In the genomic region with DNA sequence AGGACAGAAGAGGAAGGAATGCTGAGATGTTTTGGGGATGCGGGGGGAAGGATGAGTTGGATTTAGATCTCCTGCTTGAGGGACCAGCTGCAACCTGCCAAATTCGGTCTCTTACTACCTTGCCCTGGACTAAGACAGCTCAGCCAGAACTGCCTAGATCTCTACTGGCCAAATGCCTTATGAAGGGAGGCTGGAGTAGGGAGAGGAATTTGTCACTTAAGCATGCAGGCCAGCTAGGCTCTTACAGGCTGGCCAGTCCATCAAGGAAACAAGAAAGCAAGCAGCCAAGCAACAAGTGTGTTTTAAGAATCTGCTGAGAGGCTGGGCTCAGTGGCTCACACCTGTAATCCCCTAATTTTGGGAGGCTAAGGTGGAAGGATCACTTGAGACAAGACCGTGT, we compare ENCODE assay signal across 22 cellular contexts. TPM values are rescaled to one million over a fixed set of nuclear protein-coding genes. Genes with fewer than 3 reads are reported as not detected.
DNase-seq lines count a peak whose midpoint lies in the region; ATAC-seq and TF ChIP-seq lines count a peak whose summit lies in the region.
"Had no signal": no experiment of that assay in that cellular context is flagged by ENCODE, and none has a peak within 500 bp of the region (broad histone marks: within the 10 kb centered on the region; RNA-seq: fewer than 3 reads in every experiment).

No MANE protein-coding gene starts in this region.

- H2BK12ac ChIP-seq in trophoblast cell (ENCODE audit: low read length), result peak overlapping the region; percentile 1

- H3K14ac ChIP-seq in trophoblast cell (ENCODE audit: low read length), result no peak overlapping the region

- H3K4me1 ChIP-seq in left lung (peaks cover 0 to 52% of the 10 kb centered on the region in 2 donors), trophoblast cell (ENCODE audit: control insufficient read depth in 1 of 2, insufficient read depth in 2 of 2, low read length in 2 of 2) (peaks cover 2 to 4% of the 10 kb centered on the region in 2 experiments)
- H3K4me1 ChIP-seq: A549, BE2C had no signal

- no peak overlapping the region for H3K4me3 ChIP-seq in left lung
- H3K4me3 ChIP-seq in trophoblast cell (ENCODE audit: low read depth, low read length), result no peak overlapping the region
- H3K4me3 ChIP-seq: A549 had no signal

- no peak for TF ChIP-seq CTCF in CD14-positive monocyte (IDR thresholded peaks at IDR 0.05)
- TF ChIP-seq CTCF in left lung (IDR thresholded peaks at IDR 0.05), result no peak

- DNase-seq in CD14-positive monocyte (ENCODE audit: low spot score), result no peak
- DNase-seq in left lung, result no peak
- no peak for DNase-seq in trophoblast cell
- no peak for DNase-seq in KG1 (lab: John Stamatoyannopoulos, UW)
- DNase-seq in stimulated activated naive B cell treated with anti-CD40 and anti-IgM and Interleukin-4, amounts not matched to agents 10 μg/mL and 1 μg/mL and 100 μg/mL, for 72 hours, result no peak
- no peak for DNase-seq in effector memory CD8-positive, alpha-beta T cell
- DNase-seq in kidney tubule cell (ENCODE audit: low spot score), result no peak
- DNase-seq: BE2C; CD4-positive, alpha-beta T cell; COR-L47; DMS79; H7; HFFc6; Karpas-422; NCI-H1694; NCI-H2081; NCI-H446; NCI-H526; OCI-M1 had no signal

- H3K36me3 Mint-ChIP-seq in CD14-positive monocyte (peaks cover 5 to 8% of the 10 kb centered on the region in 2 donors), IgD-negative memory B cell (peaks cover 2% of the 10 kb centered on the region)
- peaks cover 11 to 18% of the 10 kb centered on the region in 2 donors for H3K36me3 Mint-ChIP-seq in stimulated activated naive B cell treated with anti-CD40 and anti-IgM and Interleukin-4, amounts not matched to agents 10 μg/mL and 1 μg/mL and 100 μg/mL, for 72 hours
- H3K36me3 Mint-ChIP-seq in effector memory CD8-positive, alpha-beta T cell (ENCODE audit: insufficient read depth), result peaks cover 5% of the 10 kb centered on the region

- peaks cover 94% of the 10 kb centered on the region for H3K4me1 Mint-ChIP-seq in CD14-positive monocyte
- peaks cover 27 to 48% (median 34%) of the 10 kb centered on the region in 3 donors for H3K4me1 Mint-ChIP-seq in IgD-negative memory B cell
- peaks cover 33 to 75% of the 10 kb centered on the region in 2 donors for H3K4me1 Mint-ChIP-seq in stimulated activated naive B cell treated with anti-CD40 and anti-IgM and Interleukin-4, amounts not matched to agents 10 μg/mL and 1 μg/mL and 100 μg/mL, for 72 hours
- peaks cover 10 to 13% of the 10 kb centered on the region in 2 donors for H3K4me1 Mint-ChIP-seq in effector memory CD8-positive, alpha-beta T cell (ENCODE audit: low read depth in 2 of 2)

- no peak overlapping the region for H3K4me2 ChIP-seq in trophoblast cell (ENCODE audit: low read length)
- H3K4me2 ChIP-seq: A549 had no signal

- no peak overlapping the region for H2BK120ac ChIP-seq in trophoblast cell (ENCODE audit: insufficient read depth, low read length, poor library complexity)

- H3K9ac ChIP-seq in trophoblast cell (ENCODE audit: low read length), result no peak overlapping the region

- WGBS in trophoblast cell (ENCODE audit: extremely low coverage, insufficient coverage, insufficient read length), result no CpG with 5 or more reads among the region's 3 CpGs

- no peak overlapping the region for H2BK5ac ChIP-seq in trophoblast cell (ENCODE audit: low read depth, low read length, poor library complexity)

- H3K27me3 ChIP-seq in left lung (no peaks in the 10 kb centered on the region), trophoblast cell (ENCODE audit: insufficient read depth, low read length) (no peaks in the 10 kb centered on the region)
- H3K27me3 ChIP-seq: BE2C had no signal

- H2AK5ac ChIP-seq in trophoblast cell (ENCODE audit: low read length), result no peak overlapping the region

- H3K27ac ChIP-seq in left lung, result peak overlapping the region in 1 of 2 donors; percentile 23
- no peak overlapping the region for H3K27ac ChIP-seq in trophoblast cell (ENCODE audit: low read depth, low read length)
- H3K27ac ChIP-seq: A549 had no signal

- H3K27me3 Mint-ChIP-seq in CD14-positive monocyte (ENCODE audit: low read depth in 3 of 3) (peaks cover 0 to 5% (median 3%) of the 10 kb centered on the region in 3 donors), IgD-negative memory B cell (no peaks in the 10 kb centered on the region)
- H3K27me3 Mint-ChIP-seq in stimulated activated naive B cell treated with anti-CD40 and anti-IgM and Interleukin-4, amounts not matched to agents 10 μg/mL and 1 μg/mL and 100 μg/mL, for 72 hours, result no peaks in the 10 kb centered on the region
- H3K27me3 Mint-ChIP-seq in effector memory CD8-positive, alpha-beta T cell, result no peaks in the 10 kb centered on the region
- H3K27me3 Mint-ChIP-seq: CD4-positive, alpha-beta T cell had no signal

- H3K79me2 ChIP-seq in trophoblast cell (ENCODE audit: control insufficient read depth, insufficient read depth, low read length, poor library complexity), result no peaks in the 10 kb centered on the region

- H2AFZ ChIP-seq in trophoblast cell (ENCODE audit: insufficient read depth, low read length, poor library complexity), result no peak overlapping the region

- H3K36me3 ChIP-seq in left lung (no peaks in the 10 kb centered on the region), trophoblast cell (ENCODE audit: control insufficient read depth in 1 of 2, insufficient read depth in 2 of 2, low read length in 2 of 2) (peaks cover 0 to 3% of the 10 kb centered on the region in 2 experiments)
- H3K36me3 ChIP-seq: BE2C had no signal

- H3K9me3 Mint-ChIP-seq in CD14-positive monocyte, result peaks cover 0 to 2% (median 0%) of the 10 kb centered on the region in 7 donors
- no peaks in the 10 kb centered on the region for H3K9me3 Mint-ChIP-seq in IgD-negative memory B cell
- no peaks in the 10 kb centered on the region for H3K9me3 Mint-ChIP-seq in stimulated activated naive B cell treated with anti-CD40 and anti-IgM and Interleukin-4, amounts not matched to agents 10 μg/mL and 1 μg/mL and 100 μg/mL, for 72 hours
- H3K9me3 Mint-ChIP-seq in effector memory CD8-positive, alpha-beta T cell, result no peaks in the 10 kb centered on the region
- H3K9me3 Mint-ChIP-seq: CD4-positive, alpha-beta T cell; HFFc6 had no signal

- H4K12ac ChIP-seq in trophoblast cell (ENCODE audit: low read depth, low read length), result no peak overlapping the region

- no peak overlapping the region for H3K4me3 Mint-ChIP-seq in CD14-positive monocyte
- peak overlapping the region in 1 of 4 donors; percentile 37 for H3K4me3 Mint-ChIP-seq in IgD-negative memory B cell
- no peak overlapping the region for H3K4me3 Mint-ChIP-seq in stimulated activated naive B cell treated with anti-CD40 and anti-IgM and Interleukin-4, amounts not matched to agents 10 μg/mL and 1 μg/mL and 100 μg/mL, for 72 hours
- H3K4me3 Mint-ChIP-seq in effector memory CD8-positive, alpha-beta T cell, result no peak overlapping the region
- H3K4me3 Mint-ChIP-seq: CD4-positive, alpha-beta T cell; HFFc6 had no signal

- H3K4ac ChIP-seq in trophoblast cell (ENCODE audit: low read depth, low read length), result no peak overlapping the region

- H4K8ac ChIP-seq in trophoblast cell (ENCODE audit: low read depth, low read length), result no peak overlapping the region

- H3K9me3 ChIP-seq in left lung (no peaks in the 10 kb centered on the region), trophoblast cell (ENCODE audit: insufficient read depth, low read depth, low read length) (no peaks in the 10 kb centered on the region)
- H3K9me3 ChIP-seq: A549, BE2C had no signal

- H4K91ac ChIP-seq in trophoblast cell (ENCODE audit: low read depth, low read length), result no peak overlapping the region

- H3K27ac Mint-ChIP-seq in CD14-positive monocyte (peak overlapping the region; percentile 90 to 99 (median 94)), IgD-negative memory B cell (peak overlapping the region; percentile 31 to 74 (median 51))
- no peak overlapping the region for H3K27ac Mint-ChIP-seq in stimulated activated naive B cell treated with anti-CD40 and anti-IgM and Interleukin-4, amounts not matched to agents 10 μg/mL and 1 μg/mL and 100 μg/mL, for 72 hours
- no peak overlapping the region for H3K27ac Mint-ChIP-seq in effector memory CD8-positive, alpha-beta T cell
- H3K27ac Mint-ChIP-seq: CD4-positive, alpha-beta T cell; HFFc6 had no signal

- peaks cover 3% of the 10 kb centered on the region for H3K79me1 ChIP-seq in trophoblast cell (ENCODE audit: low read length)

- H3K18ac ChIP-seq in trophoblast cell (ENCODE audit: low read length), result no peak overlapping the region

- intact Hi-C loops in CD14-positive monocyte (cut with micrococcal nuclease), result no loop called here
- intact Hi-C loops in left lung (cut with DNase I), result loop anchor here in 1 of 2 donors (10.0 kb wide), 3 partner anchors 249 to 401 kb away; no protein-coding TSS in a partner anchor

- peak; percentile 38 for ATAC-seq in left lung
- no peak for ATAC-seq in stimulated activated naive B cell treated with anti-CD40 and anti-IgM and Interleukin-4, amounts not matched to agents 10 μg/mL and 1 μg/mL and 100 μg/mL, for 72 hours (replicated peaks)
- no peak for ATAC-seq in effector memory CD8-positive, alpha-beta T cell (replicated peaks)
- ATAC-seq: A549, Right ventricle myocardium inferior had no signal

- no peak overlapping the region for H3K23ac ChIP-seq in trophoblast cell (ENCODE audit: low read length)

RNA-seq across cellular contexts. Expression of a gene that starts 9.8 kb away (rescaled TPM):
- 10 to 100 TPM; 84.4 to 88.3 TPM for polyA plus RNA-seq in CD14-positive monocyte
- 249 TPM for polyA plus RNA-seq in IgD-negative memory B cell
- total RNA-seq in left lung, result 100 to 1,000 TPM in 1 of 2 donors, 10 to 100 TPM in 1; 72.2 to 112 TPM
- polyA plus RNA-seq in trophoblast cell (2013), result 62.0 and 65.7 TPM in 2 replicates

Comparison
In these comparisons a context has a peak if more than half of its experiments do, and no peak if none do; other contexts are left out.
1. H3K27ac Mint-ChIP-seq: peak in CD14-positive monocyte (7 of 7) and IgD-negative memory B cell (3 of 3); none in stimulated activated naive B cell treated with anti-CD40 and anti-IgM and Interleukin-4, amounts not matched to agents 10 μg/mL and 1 μg/mL and 100 μg/mL, for 72 hours (single experiment) and effector memory CD8-positive, alpha-beta T cell (0 of 2).